ENCODE assay signal across 22 cellular contexts in the genomic region with DNA sequence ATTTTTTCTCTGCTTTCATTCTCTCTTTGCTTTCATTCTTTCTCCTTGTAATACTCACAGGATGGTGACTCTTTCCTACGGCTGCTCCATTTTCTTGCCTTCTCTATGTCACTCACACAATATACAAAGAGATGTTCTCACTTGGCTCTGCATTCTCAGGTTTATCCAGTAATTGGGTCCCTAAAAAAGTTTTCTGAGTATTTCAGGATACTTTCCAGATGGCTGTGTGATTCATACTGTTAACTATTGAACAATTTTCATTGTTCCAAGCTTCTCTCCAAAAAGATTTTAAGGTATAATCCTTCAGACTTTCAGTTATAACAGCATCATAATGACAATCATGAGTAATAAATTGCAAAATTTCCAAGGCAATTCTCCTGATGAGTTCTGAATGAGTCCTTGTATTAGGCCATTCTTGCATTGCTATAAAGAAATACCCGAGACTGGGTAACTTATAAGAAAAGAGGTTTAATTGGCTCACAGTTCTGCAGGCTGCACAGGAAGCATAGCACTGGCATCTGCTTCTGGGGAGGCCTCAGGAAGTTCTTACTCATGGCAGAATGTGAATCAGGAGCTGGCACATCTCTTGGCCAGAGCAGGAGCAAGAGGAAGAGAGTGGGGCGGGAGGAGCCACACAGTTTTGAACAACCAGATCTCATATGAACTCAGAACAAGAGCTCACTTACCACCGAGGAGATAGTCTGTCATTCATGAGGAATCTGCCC.
DNase-seq lines count a peak whose midpoint lies in the region; ATAC-seq and TF ChIP-seq lines count a peak whose summit lies in the region.
"Had no signal": no experiment of that assay in that cellular context is flagged by ENCODE, and none has a peak within 500 bp of the region (broad histone marks: within the 10 kb centered on the region; RNA-seq: fewer than 3 reads in every experiment).

No MANE protein-coding gene starts in this region.

- H3K27me3 Mint-ChIP-seq in endothelial cell (ENCODE audit: unreplicated experiment): peaks cover 3% of the 10 kb centered on the region
- H3K27me3 Mint-ChIP-seq: activated CD8-positive, alpha-beta memory T cell treated with anti-CD3 and anti-CD28 coated beads, Interleukin-2, amount 10 ng/mL, durations not matched to agents 7 days and 5 days; activated naive CD8-positive, alpha-beta T cell treated with anti-CD3 and anti-CD28 coated beads, Interleukin-2, amount 10 ng/mL, durations not matched to agents 7 days and 5 days; central memory CD8-positive, alpha-beta T cell had no signal

- intact Hi-C loops in dorsolateral prefrontal cortex (cut with DNase I): no loop called here

- H3K79me2 ChIP-seq in ACC112 (ENCODE audit: control insufficient read depth, insufficient read depth, low read length, unreplicated experiment): no peaks in the 10 kb centered on the region

- no peak overlapping the region for H3K27ac Mint-ChIP-seq in endothelial cell (ENCODE audit: unreplicated experiment)
- H3K27ac Mint-ChIP-seq: activated CD8-positive, alpha-beta memory T cell treated with anti-CD3 and anti-CD28 coated beads, Interleukin-2, amount 10 ng/mL, durations not matched to agents 7 days and 5 days; activated naive CD8-positive, alpha-beta T cell treated with anti-CD3 and anti-CD28 coated beads, Interleukin-2, amount 10 ng/mL, durations not matched to agents 7 days and 5 days had no signal

- H3K27me3 ChIP-seq in ACC112 (ENCODE audit: insufficient read depth, low read length) (peaks cover 4% of the 10 kb centered on the region; the same call in 1 of the 2 replicates), dorsolateral prefrontal cortex (no peaks in the 10 kb centered on the region), H7 (ENCODE audit: control insufficient read depth, insufficient read depth, low read length) (no peaks in the 10 kb centered on the region)

- H3K4me1 ChIP-seq in ACC112 (ENCODE audit: control insufficient read depth, insufficient read depth, low read length, unreplicated experiment): peaks cover 3% of the 10 kb centered on the region
- H3K4me1 ChIP-seq: prostate gland had no signal

- 0 out of 2 replicates have a peak overlapping the region, but pooled peaks have one; percentile 4 for H3K4me3 ChIP-seq in ACC112 (ENCODE audit: low read depth, low read length)
- H3K4me3 ChIP-seq in dorsolateral prefrontal cortex: no peak overlapping the region
- H3K4me3 ChIP-seq in H7 (ENCODE audit: insufficient read depth, low read depth, low read length): no peak overlapping the region
- H3K4me3 ChIP-seq: HAP-1, prostate gland had no signal

- no peak for TF ChIP-seq CTCF in dorsolateral prefrontal cortex (IDR thresholded peaks at IDR 0.05 in 54 of 56, conservative IDR thresholded peaks at IDR 0.05 in 2 of 56; ENCODE audit: low read depth in 1 of 56, partially characterized antibody in 56 of 56)
- no peak for TF ChIP-seq CTCF in endothelial cell (IDR thresholded peaks at IDR 0.05; ENCODE audit: unreplicated experiment)

- no peak for ATAC-seq in HG03439 (IDR thresholded peaks at IDR 0.05; ENCODE audit: unreplicated experiment)
- ATAC-seq: activated CD8-positive, alpha-beta memory T cell treated with anti-CD3 and anti-CD28 coated beads, Interleukin-2, amount 10 ng/mL, durations not matched to agents 7 days and 5 days had no signal

- H3K4me3 Mint-ChIP-seq in endothelial cell (ENCODE audit: unreplicated experiment): no peak overlapping the region
- H3K4me3 Mint-ChIP-seq: activated CD8-positive, alpha-beta memory T cell treated with anti-CD3 and anti-CD28 coated beads, Interleukin-2, amount 10 ng/mL, durations not matched to agents 7 days and 5 days; activated naive CD8-positive, alpha-beta T cell treated with anti-CD3 and anti-CD28 coated beads, Interleukin-2, amount 10 ng/mL, durations not matched to agents 7 days and 5 days; central memory CD8-positive, alpha-beta T cell; nephron had no signal

- DNase-seq in RKO (ENCODE audit: low spot score) (peak; percentile 18), dorsolateral prefrontal cortex (peak in 6 of 10 donors; percentile 14 to 74 (median 54)), iris pigment epithelial cell (ENCODE audit: low read depth) (peak; percentile 8), endothelial cell (ENCODE audit: low spot score) (no peak), DMS79 (lab: John Stamatoyannopoulos, UW) (no peak), H7 (no peak)
- DNase-seq: activated CD8-positive, alpha-beta memory T cell treated with anti-CD3 and anti-CD28 coated beads, Interleukin-2, amount 10 ng/mL, durations not matched to agents 7 days and 5 days; activated naive CD8-positive, alpha-beta T cell treated with anti-CD3 and anti-CD28 coated beads, Interleukin-2, amount 10 ng/mL, durations not matched to agents 7 days and 5 days; C1 segment of cervical spinal cord; DMS153; effector CD4-positive, alpha-beta T cell; foreskin melanocyte; NCI-H187; NCI-H446 treated with DMSO at 0.1 percent for 48 hours; stimulated activated CD4-positive, alpha-beta T cell treated with anti-CD3 and anti-CD28 coated beads, Interleukin-4, amount 100 ng/mL, for 24 hours had no signal

- H3K4me1 Mint-ChIP-seq in endothelial cell (ENCODE audit: unreplicated experiment): no peaks in the 10 kb centered on the region
- H3K4me1 Mint-ChIP-seq: activated CD8-positive, alpha-beta memory T cell treated with anti-CD3 and anti-CD28 coated beads, Interleukin-2, amount 10 ng/mL, durations not matched to agents 7 days and 5 days; activated naive CD8-positive, alpha-beta T cell treated with anti-CD3 and anti-CD28 coated beads, Interleukin-2, amount 10 ng/mL, durations not matched to agents 7 days and 5 days; central memory CD8-positive, alpha-beta T cell had no signal

- H3K9me3 Mint-ChIP-seq in endothelial cell (ENCODE audit: unreplicated experiment): no peaks in the 10 kb centered on the region
- H3K9me3 Mint-ChIP-seq: activated naive CD8-positive, alpha-beta T cell treated with anti-CD3 and anti-CD28 coated beads, Interleukin-2, amount 10 ng/mL, durations not matched to agents 7 days and 5 days; central memory CD8-positive, alpha-beta T cell had no signal

- H3K36me3 Mint-ChIP-seq in endothelial cell (ENCODE audit: low read depth, unreplicated experiment): no peaks in the 10 kb centered on the region
- H3K36me3 Mint-ChIP-seq: activated CD8-positive, alpha-beta memory T cell treated with anti-CD3 and anti-CD28 coated beads, Interleukin-2, amount 10 ng/mL, durations not matched to agents 7 days and 5 days; activated naive CD8-positive, alpha-beta T cell treated with anti-CD3 and anti-CD28 coated beads, Interleukin-2, amount 10 ng/mL, durations not matched to agents 7 days and 5 days had no signal

- H3K27ac ChIP-seq in ACC112 (ENCODE audit: low read depth, low read length) (peak overlapping the region; percentile 39), dorsolateral prefrontal cortex (peak overlapping the region in 13 of 59 donors; percentile 9 to 78 (median 60))
- H3K27ac ChIP-seq: prostate gland, RWPE1 had no signal

- H3K36me3 ChIP-seq in ACC112 (ENCODE audit: insufficient read depth, low read length): no peaks in the 10 kb centered on the region
- no peaks in the 10 kb centered on the region for H3K36me3 ChIP-seq in H7 (replicated peaks; ENCODE audit: control insufficient read depth, insufficient read depth, low read length)
- H3K36me3 ChIP-seq: HAP-1, prostate gland had no signal

- no peak overlapping the region for H2AFZ ChIP-seq in ACC112 (ENCODE audit: low read length, unreplicated experiment)

Comparison
In these comparisons a context has a peak if more than half of its experiments do, and no peak if none do; other contexts are left out.
1. DNase-seq: peak in RKO (single experiment), dorsolateral prefrontal cortex (6 of 10) and iris pigment epithelial cell (single experiment); none in endothelial cell (single experiment), DMS79 (single experiment) and H7 (single experiment).